In genomic region chr19:17775245-17775927, GRCh38 we compare ENCODE assay signal across 8 cellular contexts. TPM values are rescaled to one million over a fixed set of nuclear protein-coding genes. Genes with fewer than 3 reads are reported as not detected.
DNase-seq lines count a peak whose midpoint lies in the region; ATAC-seq and TF ChIP-seq lines count a peak whose summit lies in the region.

No MANE protein-coding gene starts in this region.

- in situ Hi-C loops in ACHN (cut with HindIII; ENCODE audit: low pct_ligation_motif_present, low pct_unique_long_range_greater_than_20kb, low sequenced_read_pairs) (no loop called here), GM13976 (cut with MboI; ENCODE audit: low sequenced_read_pairs, unreplicated experiment) (no loop called here), SK-MEL-5 (cut with HindIII; ENCODE audit: low pct_unique_long_range_greater_than_20kb, low sequenced_read_pairs) (no loop called here), brain microvascular endothelial cell (cut with HindIII; ENCODE audit: low pct_ligation_motif_present, low sequenced_read_pairs) (no loop called here)

- peak; percentile 52 for DNase-seq in ACHN
- DNase-seq in GM13976 (ENCODE audit: low spot score) = no peak
- peak; percentile 74 for DNase-seq in SK-MEL-5 (ENCODE audit: low read depth, low spot score)
- DNase-seq in brain microvascular endothelial cell = peak; percentile 46
- DNase-seq in amniotic stem cell (lab: John Stamatoyannopoulos, UW) = no peak

- no peaks in the 10 kb centered on the region for H3K9me3 Mint-ChIP-seq in nephron

- no peaks in the 10 kb centered on the region for H3K27me3 ChIP-seq in brain microvascular endothelial cell (replicated peaks)

- no peak overlapping the region for H3K4me3 ChIP-seq in brain microvascular endothelial cell (ENCODE audit: low read depth, low read length)

- no peak overlapping the region for H3K27ac Mint-ChIP-seq in nephron

- H3K4me1 Mint-ChIP-seq in nephron = no peaks in the 10 kb centered on the region

- no peak overlapping the region for H3K4me3 Mint-ChIP-seq in nephron

- peak; percentile 47 for TF ChIP-seq CTCF in GM13976 (IDR thresholded peaks at IDR 0.05; ENCODE audit: borderline replicate concordance, control extremely low read depth, extremely low read depth, insufficient read depth, missing control alignments)
- peak; percentile 81 for TF ChIP-seq CTCF in brain microvascular endothelial cell (IDR thresholded peaks at IDR 0.05; ENCODE audit: low read depth, low read length, missing control alignments)
- peak; percentile 52 to 56 (median 56) for TF ChIP-seq CTCF in nephron (IDR thresholded peaks at IDR 0.05; ENCODE audit: unreplicated experiment in 3 of 3)

- no peaks in the 10 kb centered on the region for H3K36me3 ChIP-seq in brain microvascular endothelial cell (replicated peaks)

- no peak for ATAC-seq in GM18519 (IDR thresholded peaks at IDR 0.05; ENCODE audit: low FRiP score, unreplicated experiment)
- ATAC-seq in GM18858 (IDR thresholded peaks at IDR 0.05; ENCODE audit: unreplicated experiment) = no peak

- H3K27me3 Mint-ChIP-seq in nephron (ENCODE audit: low read depth) = peaks cover 36% of the 10 kb centered on the region

- no peaks in the 10 kb centered on the region for H3K36me3 Mint-ChIP-seq in nephron (ENCODE audit: low read depth)

- no peak overlapping the region for H3K27ac ChIP-seq in brain microvascular endothelial cell

RNA-seq across cellular contexts. Expression of gene B3GNT3, which starts 19.6 kb away (rescaled TPM):
- not detected in 2 replicates for total RNA-seq in SK-MEL-5 (2014; rRNA removed; shearing (Covaris generic))
- polyA plus RNA-seq in SK-MEL-5 (2015; cell fraction: cytosol; rRNA removed) = 0.10 TPM in 1 of 2 replicates, not detected in the other
- not detected in 2 replicates for polyA plus RNA-seq in SK-MEL-5 (2015; cell fraction: nucleus; rRNA removed)

RNA-seq across cellular contexts. Expression of gene FCHO1, which starts 24.1 kb away (rescaled TPM):
- 0.85 and 0.92 TPM in 2 replicates for total RNA-seq in SK-MEL-5 (2014; rRNA removed; shearing (Covaris generic))
- polyA plus RNA-seq in SK-MEL-5 (2015; cell fraction: cytosol; rRNA removed) = 1.4 and 1.5 TPM in 2 replicates
- 1.6 and 3.1 TPM in 2 replicates for polyA plus RNA-seq in SK-MEL-5 (2015; cell fraction: nucleus; rRNA removed)

RNA-seq across cellular contexts. Expression of gene INSL3, which starts 45.9 kb away (rescaled TPM):
- total RNA-seq in SK-MEL-5 (2014; rRNA removed; shearing (Covaris generic)) = not detected in 2 replicates
- polyA plus RNA-seq in SK-MEL-5 (2015; cell fraction: cytosol; rRNA removed) = not detected in 2 replicates
- not detected in 2 replicates for polyA plus RNA-seq in SK-MEL-5 (2015; cell fraction: nucleus; rRNA removed)

RNA-seq across cellular contexts. Expression of gene MAP1S, which starts 56.1 kb away (rescaled TPM):
- total RNA-seq in SK-MEL-5 (2014; rRNA removed; shearing (Covaris generic)) = 10.0 and 12.3 TPM in 2 replicates
- polyA plus RNA-seq in SK-MEL-5 (2015; cell fraction: cytosol; rRNA removed) = 53.0 and 55.2 TPM in 2 replicates
- 20.3 and 21.4 TPM in 2 replicates for polyA plus RNA-seq in SK-MEL-5 (2015; cell fraction: nucleus; rRNA removed)

Comparison
In these comparisons a context has a peak if more than half of its experiments do, and no peak if none do; other contexts are left out.
1. DNase-seq: peak in ACHN (single experiment), SK-MEL-5 (single experiment) and brain microvascular endothelial cell (single experiment); none in GM13976 (single experiment) and amniotic stem cell (single experiment).
2. Peak in every context shown above with its lines, with median percentiles within 50 percentile points of each other: CTCF ChIP-seq.